ENCODE assay signal across 21 cellular contexts in the genomic region with DNA sequence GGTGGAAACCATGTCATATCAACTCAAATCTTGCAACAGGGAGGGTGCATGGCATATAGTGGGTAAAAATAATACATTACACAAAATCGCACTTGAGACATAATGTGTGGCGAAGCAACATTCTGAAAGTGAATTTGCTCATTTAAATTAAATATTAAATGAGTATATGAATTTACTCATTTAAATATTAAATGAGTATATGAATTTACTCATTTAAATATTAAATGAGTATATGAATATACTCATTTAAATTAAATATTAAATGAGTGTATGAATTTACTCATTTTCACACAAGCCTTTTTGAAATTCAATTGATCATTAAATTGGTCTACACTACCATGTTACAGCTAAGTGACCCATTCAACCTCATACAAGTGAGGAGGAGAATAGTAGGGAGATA.
"Had no signal": no experiment of that assay in that cellular context is flagged by ENCODE, and none has a peak within 500 bp of the region (broad histone marks: within the 10 kb centered on the region; RNA-seq: fewer than 3 reads in every experiment).

No MANE protein-coding gene starts in this region.

- H3K36me3 ChIP-seq: colonic mucosa, esophagus muscularis mucosa, gastroesophageal sphincter, heart left ventricle, left lung, lower lobe of right lung had no signal

- H3K27ac ChIP-seq: colonic mucosa, esophagus muscularis mucosa, foreskin keratinocyte, gastroesophageal sphincter, heart left ventricle, hepatocyte, left lung, lower lobe of right lung had no signal

- DNase-seq: colonic mucosa; cortex of kidney; effector CD4-positive, alpha-beta T cell; effector memory CD4-positive, alpha-beta T cell; foreskin keratinocyte; heart left ventricle; hypothalamus; immature natural killer cell; islet precursor cell; left cardiac atrium; left lung; left ventricle myocardium superior; lower lobe of right lung; mesenchymal stem cell; mucosa of descending colon; naive B cell had no signal

- H3K4me3 ChIP-seq: colonic mucosa, esophagus muscularis mucosa, gastroesophageal sphincter, heart left ventricle, hepatocyte, left lung, lower lobe of right lung, mucosa of descending colon had no signal

- H3K27me3 ChIP-seq: colonic mucosa, foreskin keratinocyte, heart left ventricle, left lung had no signal

- FAIRE-seq: endothelial cell of umbilical vein, frontal cortex had no signal

- H3K9me3 ChIP-seq: colonic mucosa, esophagus muscularis mucosa, gastroesophageal sphincter, heart left ventricle, left lung, lower lobe of right lung, mucosa of descending colon had no signal

- H3K4me1 ChIP-seq: colonic mucosa, esophagus muscularis mucosa, gastroesophageal sphincter, left lung, lower lobe of right lung had no signal
